ENCODE assay signal across 15 cellular contexts in the genomic region with DNA sequence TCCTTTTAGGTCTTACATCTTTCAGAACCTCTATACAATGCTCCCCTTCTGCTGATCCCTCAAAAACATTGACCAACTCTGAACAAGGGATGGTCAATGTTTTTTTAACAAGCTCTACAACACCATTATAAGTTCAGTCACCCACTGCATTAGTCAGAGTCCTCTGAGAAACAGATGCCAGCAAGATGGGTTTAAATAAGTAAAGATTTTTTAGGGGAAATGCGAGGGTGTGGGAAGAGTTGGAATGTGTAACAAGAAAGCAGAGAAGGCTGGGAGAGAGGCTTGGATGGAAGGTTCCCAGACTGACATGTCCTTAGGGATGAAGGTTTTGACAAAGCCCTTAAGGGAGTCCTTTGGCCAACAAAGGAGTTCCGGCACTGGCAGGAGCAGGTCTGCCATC.
DNase-seq lines count a peak whose midpoint lies in the region; ATAC-seq and TF ChIP-seq lines count a peak whose summit lies in the region.
"Had no signal": no experiment of that assay in that cellular context is flagged by ENCODE, and none has a peak within 500 bp of the region (broad histone marks: within the 10 kb centered on the region; RNA-seq: fewer than 3 reads in every experiment).

No MANE protein-coding gene starts in this region.

- no peak overlapping the region for H3K4me3 ChIP-seq in foreskin fibroblast (ENCODE audit: low read depth in 1 of 2, low read length in 2 of 2)
- H3K4me3 ChIP-seq: BLaER1, GM23248, HAP-1 had no signal

- peak; percentile 13 for DNase-seq in EL
- peak; percentile 59 for DNase-seq in RPMI7951 (ENCODE audit: low read depth)
- peak; percentile 38 to 68 for DNase-seq in foreskin fibroblast
- no peak for DNase-seq in T-helper 2 cell
- DNase-seq: ACHN; Calu3; CD8-positive, alpha-beta T cell; DMS79 treated with DMSO at 0.1 percent for 48 hours; GM23248; KG1 had no signal

- ATAC-seq in GM18498 (IDR thresholded peaks at IDR 0.05; ENCODE audit: unreplicated experiment) (no peak), HG03095 (IDR thresholded peaks at IDR 0.05; ENCODE audit: unreplicated experiment) (no peak)
- ATAC-seq: CD8-positive, alpha-beta T cell; HepG2 had no signal

- no peak for TF ChIP-seq CTCF in foreskin fibroblast (IDR thresholded peaks at IDR 0.05; ENCODE audit: low read depth, low read length)

Comparison
In these comparisons a context has a peak if more than half of its experiments do, and no peak if none do; other contexts are left out.
1. DNase-seq: peak in EL (single experiment), RPMI7951 (single experiment) and foreskin fibroblast (2 of 2); none in T-helper 2 cell (0 of 5).